ENCODE assay signal across 8 cellular contexts in genomic region chr7:135211179-135211945, GRCh38. TPM values are rescaled to one million over a fixed set of nuclear protein-coding genes. Genes with fewer than 3 reads are reported as not detected.
A peak's percentile ranks its signal among the peaks of the same experiment; 100 is the strongest.
DNase-seq lines count a peak whose midpoint lies in the region; ATAC-seq and TF ChIP-seq lines count a peak whose summit lies in the region.

Gene WDR91, minus strand, starts transcription at chr7:135211526. Its CDS starts 24 bp downstream, at chr7:135211502.

- DNase-seq in AG08395 (ENCODE audit: low spot score): peak; percentile 100
- DNase-seq in NCI-H2196 treated with DMSO at 0.1 percent for 48 hours (lab: John Stamatoyannopoulos, UW; ENCODE audit: unreplicated experiment): peak; percentile 87
- peak; percentile 91 to 95 for DNase-seq in T47D (ENCODE audit: low read depth in 1 of 2, low spot score in 1 of 2)
- peak; percentile 100 for DNase-seq in iPS-NIHi11 (ENCODE audit: low spot score)
- DNase-seq in smooth muscle cell (lab: John Stamatoyannopoulos, UW; ENCODE audit: unreplicated experiment): peak; percentile 91

- peak within 1 kb of the TSS; percentile 93 for H3K4me3 ChIP-seq in smooth muscle cell

- H3K4me1 ChIP-seq in smooth muscle cell (ENCODE audit: low read depth): no peaks in the 10 kb centered on the region

- peak within 1 kb of the TSS; percentile 88 for H3K9ac ChIP-seq in smooth muscle cell (ENCODE audit: low read depth)

- H2AFZ ChIP-seq in smooth muscle cell (ENCODE audit: low read depth): peak within 1 kb of the TSS; percentile 96

- ATAC-seq in GM18909 (IDR thresholded peaks at IDR 0.05; ENCODE audit: poor library complexity, unreplicated experiment) (peak; percentile 84), HG03159 (IDR thresholded peaks at IDR 0.05; ENCODE audit: unreplicated experiment) (peak; percentile 79)

- H3F3A ChIP-seq in smooth muscle cell (ENCODE audit: low read depth): no peaks in the 10 kb centered on the region

- peaks cover 5% of the 10 kb centered on the region for H3K79me2 ChIP-seq in smooth muscle cell (ENCODE audit: low read depth)

- H3K27ac ChIP-seq in VCaP: peak within 1 kb of the TSS; percentile 73
- H3K27ac ChIP-seq in smooth muscle cell (ENCODE audit: low read depth): peak within 1 kb of the TSS; percentile 83

- no peaks in the 10 kb centered on the region for H3K36me3 ChIP-seq in smooth muscle cell (ENCODE audit: low read depth)

- H3K9me3 ChIP-seq in smooth muscle cell (replicated peaks; ENCODE audit: low read depth): no peaks in the 10 kb centered on the region

- WGBS in smooth muscle cell (ENCODE audit: low lambda C conversion rate): 1% methylated on average over 66 of the region's 82 CpGs

- in situ Hi-C loops in T47D (cut with HindIII; ENCODE audit: low pct_unique_long_range_greater_than_20kb, low sequenced_read_pairs): no loop called here

- H4K20me1 ChIP-seq in smooth muscle cell (ENCODE audit: low read depth): no peaks in the 10 kb centered on the region

- TF ChIP-seq CTCF in VCaP (conservative IDR thresholded peaks at IDR 0.05) (0 out of 2 replicates have a peak, but pooled peaks have one; percentile 7), smooth muscle cell (IDR thresholded peaks at IDR 0.05; ENCODE audit: borderline replicate concordance, insufficient read depth, poor library complexity, severe bottlenecking) (no peak)

- H3K27me3 ChIP-seq in smooth muscle cell (ENCODE audit: low read depth): no peaks in the 10 kb centered on the region

- H3K4me2 ChIP-seq in smooth muscle cell: peak within 1 kb of the TSS; percentile 95

RNA-seq across cellular contexts. Expression of gene WDR91, which starts in this region (rescaled TPM):
- total RNA-seq in smooth muscle cell: 6.6 and 16.7 TPM in 2 replicates
- polyA plus RNA-seq in smooth muscle cell: 6.8 and 12.7 TPM in 2 replicates

Comparison
In these comparisons a context has a peak if more than half of its experiments do, and no peak if none do; other contexts are left out.
1. Peak in every context shown above with its lines: DNase-seq, ATAC-seq, H3K4me3 ChIP-seq and H3K27ac ChIP-seq.